In the genomic region with DNA sequence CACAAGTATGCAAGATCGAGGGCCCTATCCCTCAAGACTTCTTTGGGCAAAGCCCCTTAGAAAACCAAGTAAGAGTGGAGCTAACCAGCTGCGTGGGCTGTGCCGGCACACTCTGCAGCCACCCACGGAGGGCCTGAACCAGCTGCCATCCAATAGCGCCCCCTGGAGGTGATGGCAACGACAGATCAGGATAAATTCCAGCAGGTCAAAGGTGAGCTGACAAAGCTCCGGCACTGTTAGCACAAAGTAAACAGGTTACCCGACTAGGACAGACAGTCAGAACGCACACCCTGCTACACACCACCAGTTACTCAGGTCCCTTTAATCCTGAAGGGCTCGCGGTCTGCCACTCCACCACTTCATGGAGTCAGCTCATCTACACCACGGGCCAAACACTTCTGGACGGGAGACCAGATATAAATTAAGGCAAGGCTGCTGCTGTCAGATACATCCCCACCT, we compare ENCODE assay signal across 8 cellular contexts. TPM values are rescaled to one million over a fixed set of nuclear protein-coding genes. Genes with fewer than 3 reads are reported as not detected.
DNase-seq lines count a peak whose midpoint lies in the region; ATAC-seq and TF ChIP-seq lines count a peak whose summit lies in the region.

No MANE protein-coding gene starts in this region.

- no peaks in the 10 kb centered on the region for H3K9me3 ChIP-seq in right lobe of liver

- no peaks in the 10 kb centered on the region for H3K27me3 Mint-ChIP-seq in WTC11 (ENCODE audit: low read depth)

- TF ChIP-seq POLR2A in right lobe of liver (IDR thresholded peaks at IDR 0.05) = peak; percentile 47

- peak overlapping the region in 2 of 3 donors; percentile 48 to 67 for H3K27ac ChIP-seq in right lobe of liver

- TF ChIP-seq CTCF in WTC11 (IDR thresholded peaks at IDR 0.05) = peak; percentile 88
- peak; percentile 90 to 95 (median 92) for TF ChIP-seq CTCF in right lobe of liver (IDR thresholded peaks at IDR 0.05)

- no peak overlapping the region for H3K27ac Mint-ChIP-seq in WTC11

- CTCF ChIA-PET in WTC11 (lab: Charles Lee) = interaction anchor here (0.5 to 3.5 kb wide), 65 partner anchors 8 to 672 kb away, joined by 3 to 52 read pairs (median 4); partner anchors contain the start of genes BAZ2A, HSD17B6, LRP1 and MYO1A

- peak; percentile 85 for DNase-seq in ELF-1 (ENCODE audit: low read depth, low spot score)
- peak; percentile 64 to 65 for DNase-seq in Kasumi-1 (lab: John Stamatoyannopoulos, UW)
- peak; percentile 91 for DNase-seq in WTC11 (ENCODE audit: low spot score)
- DNase-seq in central memory CD4-positive, alpha-beta T cell = peak; percentile 67
- DNase-seq in right lobe of liver = peak; percentile 81 to 89 (median 87)
- peak; percentile 50 for DNase-seq in stimulated activated CD8-positive, alpha-beta memory T cell treated with anti-CD3 and anti-CD28 coated beads, Interleukin-12 subunit alpha, Interleukin-12 subunit beta, amount 100 ng/mL, for 24 hours (ENCODE audit: extremely low read depth)

- no peak overlapping the region for H3K4me3 Mint-ChIP-seq in WTC11

- H3K4me3 ChIP-seq in right lobe of liver = peak overlapping the region in 1 of 3 donors; percentile 31

- POLR2A ChIA-PET in WTC11 (lab: Charles Lee) = interaction anchor here (0.6 kb wide), 1 partner anchor 240 kb away, joined by 3 read pairs; no protein-coding TSS in a partner anchor

- ATAC-seq in WTC11 = peak; percentile 66
- ATAC-seq in right lobe of liver = peak; percentile 84 to 87 (median 86)
- no peak for ATAC-seq in GM19023 (IDR thresholded peaks at IDR 0.05; ENCODE audit: unreplicated experiment)
- ATAC-seq in GM18520 (IDR thresholded peaks at IDR 0.05; ENCODE audit: unreplicated experiment) = no peak

- H3K4me1 Mint-ChIP-seq in WTC11 = peaks cover 12% of the 10 kb centered on the region

- intact Hi-C loops in right lobe of liver (cut with DNase I) = no loop called here

- no peaks in the 10 kb centered on the region for H3K27me3 ChIP-seq in right lobe of liver

- no peaks in the 10 kb centered on the region for H3K9me3 Mint-ChIP-seq in WTC11

- H3K4me1 ChIP-seq in right lobe of liver = peaks cover 0 to 31% (median 14%) of the 10 kb centered on the region in 4 donors

- peaks cover 34% of the 10 kb centered on the region for H3K36me3 Mint-ChIP-seq in WTC11

- peaks cover 0 to 23% (median 10%) of the 10 kb centered on the region in 4 donors for H3K36me3 ChIP-seq in right lobe of liver

- WGBS in right lobe of liver (ENCODE audit: insufficient coverage, low coverage, low lambda C conversion rate, missing lambda C conversion rate) = 9% methylated on average over 7 of the region's 13 CpGs

TF ChIP-seq in WTC11, 78 proteins besides CTCF, POLR2A, EP300 and RAD21:
- TF ChIP-seq, protein P1, sequence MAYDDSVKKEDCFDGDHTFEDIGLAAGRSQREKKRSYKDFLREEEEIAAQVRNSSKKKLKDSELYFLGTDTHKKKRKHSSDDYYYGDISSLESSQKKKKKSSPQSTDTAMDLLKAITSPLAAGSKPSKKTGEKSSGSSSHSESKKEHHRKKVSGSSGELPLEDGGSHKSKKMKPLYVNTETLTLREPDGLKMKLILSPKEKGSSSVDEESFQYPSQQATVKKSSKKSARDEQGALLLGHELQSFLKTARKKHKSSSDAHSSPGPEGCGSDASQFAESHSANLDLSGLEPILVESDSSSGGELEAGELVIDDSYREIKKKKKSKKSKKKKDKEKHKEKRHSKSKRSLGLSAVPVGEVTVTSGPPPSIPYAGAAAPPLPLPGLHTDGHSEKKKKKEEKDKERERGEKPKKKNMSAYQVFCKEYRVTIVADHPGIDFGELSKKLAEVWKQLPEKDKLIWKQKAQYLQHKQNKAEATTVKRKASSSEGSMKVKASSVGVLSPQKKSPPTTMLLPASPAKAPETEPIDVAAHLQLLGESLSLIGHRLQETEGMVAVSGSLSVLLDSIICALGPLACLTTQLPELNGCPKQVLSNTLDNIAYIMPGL (CRISPR knock-in tag; IDR thresholded peaks at IDR 0.05) = peak; percentile 65; the same call in 1 of the 2 replicates
- TF ChIP-seq E2F1 (CRISPR knock-in tag; IDR thresholded peaks at IDR 0.05) (no peak), FOXK1 (CRISPR knock-in tag; IDR thresholded peaks at IDR 0.05) (0 out of 2 replicates have a peak, but pooled peaks have one; percentile 38)

RNA-seq across cellular contexts. Expression of gene ZBTB39, which starts 4.9 kb away (rescaled TPM):
- 20.2 to 23.0 TPM (median 22.5 TPM) in 3 replicates for total RNA-seq in WTC11 (2021)
- total RNA-seq in right lobe of liver = 1 to 10 TPM; 1.8 to 3.7 (median 3.3) TPM

RNA-seq across cellular contexts. Expression of gene TAC3, which starts 14.9 kb away (rescaled TPM):
- total RNA-seq in WTC11 (2021) (4.1 to 6.8 TPM (median 6.1 TPM) in 3 replicates), right lobe of liver (not detected)

RNA-seq across cellular contexts. Expression of gene RDH16, which starts 44.1 kb away (rescaled TPM):
- total RNA-seq in WTC11 (2021) (0.85 to 1.2 TPM (median 1.0 TPM) in 3 replicates), right lobe of liver (100 to 1,000 TPM in 4 of 6 experiments, 10 to 100 TPM in 2; 84.6 to 481 (median 147) TPM)

RNA-seq across cellular contexts. Expression of gene MYO1A, which starts 48.5 kb away (rescaled TPM):
- total RNA-seq in WTC11 (2021) (0.32 to 0.87 TPM (median 0.71 TPM) in 3 replicates), right lobe of liver (1 to 10 TPM in 1 of 6 experiments, under 1 TPM in 4, not detected in 1; 0.27 to 1.9 (median 0.68) TPM)

Comparison
In these comparisons a context has a peak if more than half of its experiments do, and no peak if none do; other contexts are left out.
1. ATAC-seq: peak in WTC11 (single experiment) and right lobe of liver (4 of 4); none in GM19023 (single experiment) and GM18520 (single experiment).
2. RNA of gene RDH16, which starts 44.1 kb away (total RNA-seq): 84.6 to 481 TPM in right lobe of liver; 0.85 to 1.2 TPM in WTC11; every median in the first group is over 10 times any median in the second.
3. Peak in every context shown above with its lines, with median percentiles within 50 percentile points of each other: DNase-seq.